10 cellular contexts compared by ENCODE assay signal in the genomic region with DNA sequence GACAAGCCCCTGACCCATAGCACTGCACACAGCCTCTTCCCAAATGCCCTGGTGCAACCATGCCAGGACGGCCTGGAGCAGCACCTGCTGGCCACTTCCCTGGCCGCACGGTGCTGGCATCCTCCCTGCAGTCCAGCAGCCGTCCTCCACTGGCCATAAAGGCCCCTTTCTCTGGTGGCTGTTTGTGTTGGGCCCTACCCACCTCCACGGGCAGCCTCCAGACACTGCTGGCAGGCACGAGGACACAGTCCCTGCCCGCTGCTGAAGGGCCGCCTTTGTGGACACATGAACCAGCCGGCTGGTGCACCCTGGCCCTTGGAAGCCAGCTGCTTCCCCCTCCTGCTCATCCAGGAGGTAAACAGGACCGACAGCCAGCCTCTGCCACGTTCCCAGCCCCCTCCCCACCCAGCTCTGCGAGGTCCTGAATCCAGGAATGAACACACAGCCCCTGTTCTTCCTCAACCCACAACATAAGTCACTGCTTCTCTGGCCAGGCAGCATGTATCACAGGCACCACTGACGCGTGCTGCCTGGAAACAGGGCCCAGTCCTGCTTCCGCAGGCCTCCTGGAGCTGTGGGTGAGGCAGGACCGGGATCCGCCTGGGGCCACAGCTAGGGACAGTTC. TPM values are rescaled to one million over a fixed set of nuclear protein-coding genes. Genes with fewer than 3 reads are reported as not detected.
DNase-seq lines count a peak whose midpoint lies in the region; ATAC-seq and TF ChIP-seq lines count a peak whose summit lies in the region.
"Had no signal": no experiment of that assay in that cellular context is flagged by ENCODE, and none has a peak within 500 bp of the region (broad histone marks: within the 10 kb centered on the region; RNA-seq: fewer than 3 reads in every experiment).

No MANE protein-coding gene starts in this region.

- no peak for ATAC-seq in GM19452 (IDR thresholded peaks at IDR 0.05; ENCODE audit: unreplicated experiment)
- ATAC-seq: K562, T-helper 17 cell had no signal

- DNase-seq in COLO829 (ENCODE audit: low spot score) = peak; percentile 17
- no peak for DNase-seq in astrocyte of the cerebellum (ENCODE audit: low read depth)
- peak; percentile 42 for DNase-seq in left ventricle myocardium inferior
- DNase-seq in posterior cingulate gyrus = peak; percentile 73 to 97 (median 84)
- DNase-seq in HuH-7 (ENCODE audit: low spot score) = no peak
- no peak for DNase-seq in NCI-H1930 (lab: John Stamatoyannopoulos, UW)
- DNase-seq in stimulated activated naive CD4-positive, alpha-beta T cell treated with Interleukin-2 at 50 U/mL for 16 hours (lab: John Stamatoyannopoulos, UW) = no peak
- DNase-seq: T-helper 17 cell had no signal

- intact Hi-C loops in left ventricle myocardium inferior (cut with micrococcal nuclease) = loop anchor here (5.0 kb wide), 1 partner anchor 87 kb away; no protein-coding TSS in a partner anchor
- intact Hi-C loops in posterior cingulate gyrus (cut with DNase I) = loop anchor here (5.0 to 10.0 kb wide), 3 partner anchors 178 to 730 kb away; a partner anchor contains a TSS

- no peaks in the 10 kb centered on the region for H3K36me3 ChIP-seq in left ventricle myocardium inferior

- TF ChIP-seq CTCF in astrocyte of the cerebellum (IDR thresholded peaks at IDR 0.05; ENCODE audit: low read depth, low read length, missing control alignments) (peak; percentile 53), left ventricle myocardium inferior (IDR thresholded peaks at IDR 0.05; ENCODE audit: borderline replicate concordance) (peak; percentile 75)

- peaks cover 2% of the 10 kb centered on the region for H3K9me3 ChIP-seq in left ventricle myocardium inferior (replicated peaks)

- peak overlapping the region; percentile 49 for H3K27ac ChIP-seq in left ventricle myocardium inferior (replicated peaks)

- H3K4me1 ChIP-seq in left ventricle myocardium inferior = peaks cover 12% of the 10 kb centered on the region

- H3K27me3 ChIP-seq in left ventricle myocardium inferior (ENCODE audit: low read depth) = no peaks in the 10 kb centered on the region

- H3K4me3 ChIP-seq in astrocyte of the cerebellum (ENCODE audit: low read depth, low read length) (no peak overlapping the region), left ventricle myocardium inferior (no peak overlapping the region)
- H3K4me3 ChIP-seq: K562 had no signal

- in situ Hi-C loops in astrocyte of the cerebellum (cut with HindIII; ENCODE audit: low sequenced_read_pairs) = no loop called here

RNA-seq across cellular contexts. Expression of a gene that starts 43.8 kb away (rescaled TPM):
- 8.6 TPM for total RNA-seq in left ventricle myocardium inferior

Comparison
In these comparisons a context has a peak if more than half of its experiments do, and no peak if none do; other contexts are left out.
1. DNase-seq: peak in COLO829 (single experiment), left ventricle myocardium inferior (single experiment) and posterior cingulate gyrus (10 of 10); none in astrocyte of the cerebellum (single experiment), HuH-7 (single experiment), NCI-H1930 (0 of 2) and stimulated activated naive CD4-positive, alpha-beta T cell treated with Interleukin-2 at 50 U/mL for 16 hours (single experiment).